8 cellular contexts compared by ENCODE assay signal in genomic region chr17:30336369-30337171, GRCh38. TPM values are rescaled to one million over a fixed set of nuclear protein-coding genes. Genes with fewer than 3 reads are reported as not detected.
DNase-seq lines count a peak whose midpoint lies in the region; ATAC-seq and TF ChIP-seq lines count a peak whose summit lies in the region.

No MANE protein-coding gene starts in this region.

- peaks cover 2 to 4% (median 2%) of the 10 kb centered on the region in 3 donors for H3K27me3 Mint-ChIP-seq in immature natural killer cell (ENCODE audit: low read depth in 3 of 3)

- H3K27ac Mint-ChIP-seq in immature natural killer cell = peak overlapping the region in 3 of 6 donors; percentile 17 to 65 (median 23)

- H3K27me3 ChIP-seq in Loucy (ENCODE audit: insufficient read depth, low read length, poor library complexity, severe bottlenecking) = no peaks in the 10 kb centered on the region
- H3K27me3 ChIP-seq in SJSA1 (replicated peaks) = no peaks in the 10 kb centered on the region

- H3K4me1 Mint-ChIP-seq in immature natural killer cell = peaks cover 24 to 25% of the 10 kb centered on the region in 2 donors

- H3K4me2 ChIP-seq in Loucy (ENCODE audit: low read depth, low read length, poor library complexity, severe bottlenecking) = no peak overlapping the region

- H3K4me3 ChIP-seq in Loucy (ENCODE audit: low read length, poor library complexity, severe bottlenecking) (no peak overlapping the region), SJSA1 (no peak overlapping the region)

- H3F3A ChIP-seq in Loucy (ENCODE audit: low read depth) = peaks cover 6% of the 10 kb centered on the region; the same call in 1 of the 2 replicates

- no peaks in the 10 kb centered on the region for H3K36me3 ChIP-seq in Loucy (ENCODE audit: insufficient read depth, low read length)
- no peaks in the 10 kb centered on the region for H3K36me3 ChIP-seq in SJSA1

- H3K4me3 Mint-ChIP-seq in immature natural killer cell = no peak overlapping the region

- H3K79me2 ChIP-seq in Loucy (ENCODE audit: insufficient read depth, low read length) = no peaks in the 10 kb centered on the region

- H3K9me2 ChIP-seq in Loucy (replicated peaks; ENCODE audit: low read depth, low read length) = no peaks in the 10 kb centered on the region

- ATAC-seq in HG02588 (IDR thresholded peaks at IDR 0.05; ENCODE audit: unreplicated experiment) (no peak), GM21737 (IDR thresholded peaks at IDR 0.05; ENCODE audit: unreplicated experiment) (no peak)

- no peaks in the 10 kb centered on the region for H3K9me3 ChIP-seq in Loucy (ENCODE audit: insufficient read depth, low read depth, low read length)
- no peaks in the 10 kb centered on the region for H3K9me3 ChIP-seq in SJSA1 (replicated peaks)

- 0 out of 2 replicates have a peak overlapping the region, but pooled peaks have one; percentile 68 for H2AFZ ChIP-seq in Loucy (ENCODE audit: low read length)

- no peaks in the 10 kb centered on the region for H4K20me1 ChIP-seq in Loucy (ENCODE audit: insufficient read depth, low read length, poor library complexity, severe bottlenecking)

- H3K9me3 Mint-ChIP-seq in immature natural killer cell = no peaks in the 10 kb centered on the region

- peaks cover 13% of the 10 kb centered on the region for H3K4me1 ChIP-seq in Loucy (ENCODE audit: insufficient read depth, low read length, poor library complexity, severe bottlenecking)
- H3K4me1 ChIP-seq in SJSA1 (replicated peaks) = peaks cover 43% of the 10 kb centered on the region

- no peak overlapping the region for H3K9ac ChIP-seq in Loucy (ENCODE audit: low read depth, low read length, poor library complexity, severe bottlenecking)

- DNase-seq in ELF-1 (ENCODE audit: low read depth, low spot score) (peak; percentile 58), SJSA1 (ENCODE audit: low read depth in 1 of 2, low spot score in 2 of 2) (peak; percentile 57 to 72), immature natural killer cell (peak; percentile 57 to 75 (median 61))
- peak; percentile 61 for DNase-seq in activated naive CD4-positive, alpha-beta T cell treated with anti-CD3 and anti-CD28 coated beads, Interleukin-2, amount 50 U/mL, for 16 hours
- DNase-seq in stimulated activated CD8-positive, alpha-beta memory T cell treated with anti-CD3 and anti-CD28 coated beads, Interleukin-4, amount 100 ng/mL, for 24 hours (ENCODE audit: low read depth) = peak; percentile 15

- peak; percentile 99 for TF ChIP-seq CTCF in Loucy (conservative IDR thresholded peaks at IDR 0.05; ENCODE audit: low read length)

- no peak overlapping the region for H3K27ac ChIP-seq in SJSA1

- no peaks in the 10 kb centered on the region for H3K36me3 Mint-ChIP-seq in immature natural killer cell

RNA-seq across cellular contexts. Expression of gene TMIGD1, which starts 2.7 kb away (rescaled TPM):
- not detected in 2 replicates for total RNA-seq in SJSA1 (2014; rRNA removed; shearing (Covaris generic))
- not detected for polyA plus RNA-seq in immature natural killer cell

RNA-seq across cellular contexts. Expression of gene CPD, which starts 42.2 kb away (rescaled TPM):
- total RNA-seq in SJSA1 (2014; rRNA removed; shearing (Covaris generic)) = 35.1 and 43.6 TPM in 2 replicates
- polyA plus RNA-seq in immature natural killer cell = 10 to 100 TPM; 22.0 to 37.4 (median 24.8) TPM

RNA-seq across cellular contexts. Expression of gene BLMH, which starts 44.8 kb away (rescaled TPM):
- total RNA-seq in SJSA1 (2014; rRNA removed; shearing (Covaris generic)) = 65.7 and 70.9 TPM in 2 replicates
- 10 to 100 TPM; 17.2 to 31.3 (median 27.5) TPM for polyA plus RNA-seq in immature natural killer cell
